18 cellular contexts compared by ENCODE assay signal in genomic region chr10:5588080-5588453, GRCh38.
"Had no signal": no experiment of that assay in that cellular context is flagged by ENCODE, and none has a peak within 500 bp of the region (broad histone marks: within the 10 kb centered on the region; RNA-seq: fewer than 3 reads in every experiment).

No MANE protein-coding gene starts in this region.

- H3K9ac ChIP-seq: parathyroid adenoma had no signal

- H3K27ac ChIP-seq: foreskin keratinocyte, parathyroid adenoma, prostate gland, right lobe of liver, thoracic aorta, transverse colon had no signal

- H3K27me3 ChIP-seq: foreskin keratinocyte, right lobe of liver, transverse colon had no signal

- ATAC-seq: foreskin keratinocyte; left colon; stimulated activated naive B cell treated with anti-CD40 and anti-IgM and Interleukin-4, amounts not matched to agents 10 μg/mL and 1 μg/mL and 100 μg/mL, for 72 hours; stimulated activated naive CD8-positive, alpha-beta T cell treated with anti-CD3 and anti-CD28 coated beads, Interleukin-15, amount 100 ng/mL, for 72 hours had no signal

- H3K36me3 Mint-ChIP-seq: naive B cell; stimulated activated naive B cell treated with anti-CD40 and anti-IgM and Interleukin-4, amounts not matched to agents 10 μg/mL and 1 μg/mL and 100 μg/mL, for 72 hours had no signal

- H3K27ac Mint-ChIP-seq: stimulated activated naive CD8-positive, alpha-beta T cell treated with anti-CD3 and anti-CD28 coated beads, Interleukin-15, amount 100 ng/mL, for 72 hours had no signal

- H3K4me3 Mint-ChIP-seq: stimulated activated naive B cell treated with anti-CD40 and anti-IgM and Interleukin-4, amounts not matched to agents 10 μg/mL and 1 μg/mL and 100 μg/mL, for 72 hours; stimulated activated naive CD8-positive, alpha-beta T cell treated with anti-CD3 and anti-CD28 coated beads, Interleukin-15, amount 100 ng/mL, for 72 hours had no signal

- H2AFZ ChIP-seq: parathyroid adenoma had no signal

- H3K79me2 ChIP-seq: parathyroid adenoma had no signal

- H3K36me3 ChIP-seq: prostate gland, right lobe of liver, thoracic aorta, transverse colon had no signal

- H3K4me3 ChIP-seq: prostate gland, right lobe of liver, thoracic aorta, transverse colon had no signal

- FAIRE-seq: colon had no signal

- H3K4me1 ChIP-seq: prostate gland, right lobe of liver had no signal

- H3K9me3 Mint-ChIP-seq: naive B cell; stimulated activated naive B cell treated with anti-CD40 and anti-IgM and Interleukin-4, amounts not matched to agents 10 μg/mL and 1 μg/mL and 100 μg/mL, for 72 hours; stimulated activated naive CD8-positive, alpha-beta T cell treated with anti-CD3 and anti-CD28 coated beads, Interleukin-15, amount 100 ng/mL, for 72 hours had no signal

- DNase-seq: cerebellar nuclear complex; dermis blood vessel endothelial cell; foreskin keratinocyte; left colon; mesendoderm; naive B cell; occipital lobe; stimulated activated CD4-positive, alpha-beta T cell treated with anti-CD3 and anti-CD28 coated beads, Interleukin-15, amount 100 ng/mL, for 24 hours; stimulated activated CD4-positive, alpha-beta T cell treated with anti-CD3 and anti-CD28 coated beads, Interleukin-1b, Interleukin-23, amount 100 ng/mL, for 48 hours; stimulated activated CD4-positive, alpha-beta T cell treated with anti-CD3 and anti-CD28 coated beads, Interleukin-4, amount 100 ng/mL, for 24 hours; stimulated activated naive B cell treated with anti-CD40 and anti-IgM and Interleukin-4, amounts not matched to agents 10 μg/mL and 1 μg/mL and 100 μg/mL, for 72 hours; stimulated activated naive CD8-positive, alpha-beta T cell treated with anti-CD3 and anti-CD28 coated beads, Interleukin-15, amount 100 ng/mL, for 72 hours; transverse colon had no signal

- H3K9me3 ChIP-seq: prostate gland, right lobe of liver, thoracic aorta, transverse colon had no signal
